35 cellular contexts compared by ENCODE assay signal in genomic region chr11:134065381-134065780, GRCh38.
"Had no signal": no experiment of that assay in that cellular context is flagged by ENCODE, and none has a peak within 500 bp of the region (broad histone marks: within the 10 kb centered on the region; RNA-seq: fewer than 3 reads in every experiment).

No MANE protein-coding gene starts in this region.

- H3K4me1 ChIP-seq: breast epithelium had no signal

- DNase-seq: activated CD4-positive, alpha-beta memory T cell treated with anti-CD3 and anti-CD28 coated beads, Interleukin-2, amount 10 ng/mL, durations not matched to agents 7 days and 5 days; activated CD4-positive, alpha-beta T cell treated with anti-CD3 and anti-CD28 coated beads for 1 hour; activated CD4-positive, alpha-beta T cell treated with anti-CD3 and anti-CD28 coated beads for 36 hours; activated CD4-positive, alpha-beta T cell treated with anti-CD3 and anti-CD28 coated beads for 48 hours; activated CD4-positive, alpha-beta T cell treated with anti-CD3 and anti-CD28 coated beads, Interleukin-2, amount 10 ng/mL, durations not matched to agents 7 days and 5 days; activated CD4-positive, alpha-beta T cell treated with anti-CD3 and anti-CD28 coated beads, Interleukin-2, amount 50 U/mL, for 48 hours; activated CD4-positive, CD25-positive, alpha-beta regulatory T cell; activated CD8-positive, alpha-beta memory T cell treated with anti-CD3 and anti-CD28 coated beads for 24 hours; activated CD8-positive, alpha-beta memory T cell treated with anti-CD3 and anti-CD28 coated beads, Interleukin-2, amount 10 ng/mL, durations not matched to agents 7 days and 5 days; activated CD8-positive, alpha-beta memory T cell treated with anti-CD3 and anti-CD28 coated beads, Interleukin-2, amount 50 U/mL, for 48 hours; activated CD8-positive, alpha-beta T cell treated with anti-CD3 and anti-CD28 coated beads, Interleukin-2, amount 10 ng/mL, durations not matched to agents 7 days and 5 days; activated effector memory CD4-positive, alpha-beta T cell treated with Interleukin-2 at 50 U/mL for 16 hours; activated gamma-delta T cell treated with Interleukin-2 at 50 U/mL for 16 hours; activated naive CD4-positive, alpha-beta T cell; activated naive CD4-positive, alpha-beta T cell treated with anti-CD3 and anti-CD28 coated beads for 36 hours; activated naive CD4-positive, alpha-beta T cell treated with anti-CD3 and anti-CD28 coated beads, Interleukin-2, amount 50 U/mL, for 16 hours; activated naive CD8-positive, alpha-beta T cell treated with anti-CD3 and anti-CD28 coated beads for 36 hours; activated T-cell treated with anti-CD3 and anti-CD28 coated beads, Interleukin-2, amount 50 U/mL, for 24 hours; activated T-cell treated with anti-CD3 and anti-CD28 coated beads, Interleukin-2, amount 50 U/mL, for 48 hours; adrenal gland; amniotic stem cell; aorta; body of pancreas; brain microvascular endothelial cell; central memory CD4-positive, alpha-beta T cell; T-cell; T-helper 2 cell; T-helper 9 cell; WERI-Rb-1 had no signal

- H3K9me3 Mint-ChIP-seq: activated CD4-positive, alpha-beta memory T cell treated with anti-CD3 and anti-CD28 coated beads, Interleukin-2, amount 10 ng/mL, durations not matched to agents 7 days and 5 days; activated CD4-positive, alpha-beta T cell treated with anti-CD3 and anti-CD28 coated beads, Interleukin-2, amount 10 ng/mL, durations not matched to agents 7 days and 5 days; activated naive CD4-positive, alpha-beta T cell treated with anti-CD3 and anti-CD28 coated beads for 36 hours; activated naive CD4-positive, alpha-beta T cell treated with anti-CD3 and anti-CD28 coated beads, Interleukin-2, amount 50 U/mL, for 72 hours; activated naive CD8-positive, alpha-beta T cell treated with anti-CD3 and anti-CD28 coated beads for 36 hours; activated T-cell treated with anti-CD3 and anti-CD28 coated beads, Interleukin-2, amount 50 U/mL, for 24 hours; activated T-helper 2 cell treated with anti-CD3 and anti-CD28 coated beads, Interferon-gamma antibody, Interleukin-2, Interleukin-4, amounts not matched to agents 10 μg/mL and 5 μg/mL and 100 μg/mL, durations not matched to agents 14 hours and 24 hours and 36 hours; T-cell; T-helper 2 cell treated with Interferon-gamma antibody and Interleukin-4, amounts not matched to agents 5 μg/mL and 100 μg/mL, for 36 hours; WTC11 had no signal

- H3K4me3 Mint-ChIP-seq: activated CD4-positive, alpha-beta memory T cell treated with anti-CD3 and anti-CD28 coated beads, Interleukin-2, amount 10 ng/mL, durations not matched to agents 7 days and 5 days; activated CD4-positive, alpha-beta T cell treated with anti-CD3 and anti-CD28 coated beads for 36 hours; activated CD4-positive, alpha-beta T cell treated with anti-CD3 and anti-CD28 coated beads, Interleukin-2, amount 10 ng/mL, durations not matched to agents 7 days and 5 days; activated CD8-positive, alpha-beta memory T cell treated with anti-CD3 and anti-CD28 coated beads, Interleukin-2, amount 10 ng/mL, durations not matched to agents 7 days and 5 days; activated CD8-positive, alpha-beta T cell treated with anti-CD3 and anti-CD28 coated beads, Interleukin-2, amount 10 ng/mL, durations not matched to agents 7 days and 5 days; activated naive CD4-positive, alpha-beta T cell treated with anti-CD3 and anti-CD28 coated beads for 36 hours; activated naive CD8-positive, alpha-beta T cell treated with anti-CD3 and anti-CD28 coated beads for 36 hours; activated T-cell treated with anti-CD3 and anti-CD28 coated beads, Interleukin-2, amount 50 U/mL, for 24 hours; T-cell; T-helper 2 cell treated with Interferon-gamma antibody and Interleukin-4, amounts not matched to agents 5 μg/mL and 100 μg/mL, for 36 hours; WTC11 had no signal

- ATAC-seq: activated CD4-positive, alpha-beta T cell treated with anti-CD3 and anti-CD28 coated beads for 36 hours; activated CD4-positive, CD25-positive, alpha-beta regulatory T cell treated with anti-CD3 and anti-CD28 coated beads, Interleukin-2, amount 50 U/mL, for 24 hours; activated CD8-positive, alpha-beta memory T cell treated with anti-CD3 and anti-CD28 coated beads, Interleukin-2, amount 10 ng/mL, durations not matched to agents 7 days and 5 days; activated CD8-positive, alpha-beta T cell treated with anti-CD3 and anti-CD28 coated beads, Interleukin-2, amount 10 ng/mL, durations not matched to agents 7 days and 5 days; activated naive CD4-positive, alpha-beta T cell treated with anti-CD3 and anti-CD28 coated beads, Interleukin-2, amount 50 U/mL, for 72 hours; body of pancreas; T-cell; WTC11 had no signal

- H3K36me3 ChIP-seq: adrenal gland, brain microvascular endothelial cell, breast epithelium had no signal

- H3K27ac ChIP-seq: adrenal gland, body of pancreas, brain microvascular endothelial cell, breast epithelium, WERI-Rb-1 had no signal

- H3K36me3 Mint-ChIP-seq: activated naive CD8-positive, alpha-beta T cell treated with anti-CD3 and anti-CD28 coated beads for 36 hours; T-cell; WTC11 had no signal

- H3K9me3 ChIP-seq: adrenal gland, body of pancreas, breast epithelium had no signal

- H3K4me3 ChIP-seq: adrenal gland, body of pancreas, breast epithelium had no signal

- H3K27me3 ChIP-seq: body of pancreas, brain microvascular endothelial cell had no signal

- H3K27ac Mint-ChIP-seq: activated CD4-positive, alpha-beta memory T cell treated with anti-CD3 and anti-CD28 coated beads, Interleukin-2, amount 10 ng/mL, durations not matched to agents 7 days and 5 days; activated CD4-positive, alpha-beta T cell treated with anti-CD3 and anti-CD28 coated beads for 36 hours; activated CD4-positive, alpha-beta T cell treated with anti-CD3 and anti-CD28 coated beads, Interleukin-2, amount 10 ng/mL, durations not matched to agents 7 days and 5 days; activated CD8-positive, alpha-beta memory T cell treated with anti-CD3 and anti-CD28 coated beads, Interleukin-2, amount 10 ng/mL, durations not matched to agents 7 days and 5 days; activated CD8-positive, alpha-beta T cell treated with anti-CD3 and anti-CD28 coated beads, Interleukin-2, amount 10 ng/mL, durations not matched to agents 7 days and 5 days; activated naive CD4-positive, alpha-beta T cell treated with anti-CD3 and anti-CD28 coated beads for 36 hours; activated naive CD4-positive, alpha-beta T cell treated with anti-CD3 and anti-CD28 coated beads, Interleukin-2, amount 50 U/mL, for 72 hours; activated naive CD8-positive, alpha-beta T cell treated with anti-CD3 and anti-CD28 coated beads for 36 hours; activated T-cell treated with anti-CD3 and anti-CD28 coated beads, Interleukin-2, amount 50 U/mL, for 24 hours; activated T-helper 2 cell treated with anti-CD3 and anti-CD28 coated beads, Interferon-gamma antibody, Interleukin-2, Interleukin-4, amounts not matched to agents 10 μg/mL and 5 μg/mL and 100 μg/mL, durations not matched to agents 14 hours and 24 hours and 36 hours; T-cell; T-helper 2 cell treated with Interferon-gamma antibody and Interleukin-4, amounts not matched to agents 5 μg/mL and 100 μg/mL, for 36 hours; WTC11 had no signal
